Comparison of ENCODE assay signal across 21 cellular contexts in genomic region chr15:45091581-45091980, GRCh38. TPM values are rescaled to one million over a fixed set of nuclear protein-coding genes. Genes with fewer than 3 reads are reported as not detected.
"Had no signal": no experiment of that assay in that cellular context is flagged by ENCODE, and none has a peak within 500 bp of the region (broad histone marks: within the 10 kb centered on the region; RNA-seq: fewer than 3 reads in every experiment).

No MANE protein-coding gene starts in this region.

- H3K4me3 ChIP-seq: cardiac muscle cell, lung, upper lobe of right lung had no signal

- H3K9me3 ChIP-seq: upper lobe of right lung had no signal

- H3K27ac ChIP-seq: cardiac muscle cell, upper lobe of right lung had no signal

- H3K4me1 ChIP-seq: upper lobe of right lung had no signal

- ATAC-seq: activated CD8-positive, alpha-beta T cell treated with anti-CD3 and anti-CD28 coated beads for 36 hours; activated naive CD8-positive, alpha-beta T cell treated with anti-CD3 and anti-CD28 coated beads, Interleukin-2, amount 50 U/mL, for 24 hours; natural killer cell treated with Interleukin-12 subunit alpha and Interleukin-12 subunit beta and Interleukin-15 and Interleukin-18, amount 100 ng/mL, for 72 hours; sciatic nerve; upper lobe of right lung had no signal

- H3K36me3 ChIP-seq: cardiac muscle cell, upper lobe of right lung had no signal

- DNase-seq: activated CD8-positive, alpha-beta T cell treated with anti-CD3 and anti-CD28 coated beads for 36 hours; activated naive CD4-positive, alpha-beta T cell treated with Interleukin-2 at 50 U/mL for 16 hours; activated naive CD8-positive, alpha-beta T cell treated with anti-CD3 and anti-CD28 coated beads, Interleukin-2, amount 50 U/mL, for 24 hours; hippocampal formation; nucleus accumbens; stimulated activated CD4-positive, alpha-beta T cell treated with anti-CD3 and anti-CD28 coated beads, Interleukin-12 subunit alpha, Interleukin-12 subunit beta, amount 100 ng/mL, for 4 hours; stimulated activated CD4-positive, alpha-beta T cell treated with anti-CD3 and anti-CD28 coated beads, Interleukin-4, amount 100 ng/mL, for 1 hour; stimulated activated CD8-positive, alpha-beta memory T cell treated with anti-CD3 and anti-CD28 coated beads, Interleukin-4, amount 100 ng/mL, for 48 hours; T-helper 9 cell; upper lobe of right lung had no signal

- FAIRE-seq: astrocyte, colon, frontal cortex had no signal

RNA-seq across cellular contexts. Expression of gene DUOX2, which starts 22.4 kb away (rescaled TPM):
- total RNA-seq: fibroblast of lung, frontal cortex, temporal lobe had no signal
- polyA plus RNA-seq: fibroblast of lung had no signal

RNA-seq across cellular contexts. Expression of gene DUOXA2, which starts 22.5 kb away (rescaled TPM):
- total RNA-seq: activated CD8-positive, alpha-beta T cell treated with anti-CD3 and anti-CD28 coated beads for 36 hours; astrocyte; cardiac muscle cell; fibroblast of lung; frontal cortex; mononuclear cell; progenitor cell of endocrine pancreas; sciatic nerve; temporal lobe; upper lobe of right lung had no signal
- polyA plus RNA-seq: cardiac muscle cell, fibroblast of lung had no signal

RNA-seq across cellular contexts. Expression of gene DUOXA1, which starts 38.1 kb away (rescaled TPM):
- total RNA-seq: activated CD8-positive, alpha-beta T cell treated with anti-CD3 and anti-CD28 coated beads for 36 hours; fibroblast of lung; frontal cortex; natural killer cell treated with Interleukin-12 subunit alpha and Interleukin-12 subunit beta and Interleukin-15 and Interleukin-18, amount 100 ng/mL, for 72 hours had no signal
- polyA plus RNA-seq: cardiac muscle cell, fibroblast of lung had no signal

RNA-seq across cellular contexts. Expression of gene DUOX1, which starts 38.2 kb away (rescaled TPM):
- total RNA-seq: activated CD8-positive, alpha-beta T cell treated with anti-CD3 and anti-CD28 coated beads for 36 hours; fibroblast of lung; frontal cortex; temporal lobe had no signal
- polyA plus RNA-seq: fibroblast of lung had no signal
